ENCODE assay signal across 8 cellular contexts in the genomic region with DNA sequence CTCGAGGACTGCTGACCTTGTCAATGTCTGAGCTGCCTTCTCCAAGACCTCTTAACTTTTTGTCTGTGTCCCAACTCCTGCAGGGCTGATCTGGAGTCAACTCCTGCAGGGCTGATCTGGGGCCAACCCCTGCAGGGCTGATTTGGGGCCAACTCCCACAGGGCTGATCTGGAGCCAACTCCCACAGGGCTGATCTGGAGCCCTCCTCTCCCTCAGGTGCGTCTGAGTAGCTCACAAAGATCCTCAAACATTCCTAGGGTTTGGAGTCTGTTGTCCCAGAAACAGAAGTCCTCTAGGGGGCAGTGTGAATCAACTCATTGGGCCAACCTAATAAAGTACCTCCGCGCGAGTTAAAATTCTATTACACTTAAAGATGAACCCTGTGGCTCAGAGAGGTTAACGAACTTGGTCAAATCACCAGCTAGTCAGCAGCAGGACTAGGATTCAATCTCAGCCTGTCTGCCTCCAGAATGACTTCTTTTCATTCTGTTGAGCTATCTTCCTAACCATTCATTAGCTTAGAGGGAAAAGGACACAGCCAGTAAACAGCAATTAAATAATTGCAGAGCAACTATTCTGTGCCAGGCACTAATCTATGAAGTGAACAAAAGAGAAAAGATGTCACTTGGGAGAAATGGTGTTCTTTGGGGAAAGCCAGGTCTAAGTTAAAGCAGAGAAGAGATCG. TPM values are rescaled to one million over a fixed set of nuclear protein-coding genes. Genes with fewer than 3 reads are reported as not detected.
DNase-seq lines count a peak whose midpoint lies in the region; ATAC-seq and TF ChIP-seq lines count a peak whose summit lies in the region.

No MANE protein-coding gene starts in this region.

- H3K9me3 ChIP-seq in OCI-LY7 (ENCODE audit: low read length) = no peaks in the 10 kb centered on the region
- no peaks in the 10 kb centered on the region for H3K9me3 ChIP-seq in neuronal stem cell (replicated peaks in 1 of 2; ENCODE audit: control insufficient read depth in 2 of 2, insufficient read depth in 1 of 2, low read depth in 1 of 2, low read length in 2 of 2)
- no peaks in the 10 kb centered on the region for H3K9me3 ChIP-seq in upper lobe of left lung

- no peaks in the 10 kb centered on the region for H3K9me2 ChIP-seq in OCI-LY7 (ENCODE audit: insufficient read depth, low read length)

- no peak overlapping the region for H2BK12ac ChIP-seq in neuronal stem cell (ENCODE audit: low read length)

- no peak overlapping the region for H3K9ac ChIP-seq in neuronal stem cell (ENCODE audit: low read depth, low read length, poor library complexity)

- no peaks in the 10 kb centered on the region for H4K20me1 ChIP-seq in OCI-LY7 (ENCODE audit: insufficient read depth, low read length)

- TF ChIP-seq CTCF in OCI-LY7 (conservative IDR thresholded peaks at IDR 0.05; ENCODE audit: low read length) (peak; percentile 95), fibroblast of pulmonary artery (IDR thresholded peaks at IDR 0.05; ENCODE audit: low read length, missing control alignments) (peak; percentile 85), upper lobe of left lung (IDR thresholded peaks at IDR 0.05) (peak; percentile 53 to 76 (median 72))

- H4K91ac ChIP-seq in neuronal stem cell (ENCODE audit: low read depth, low read length, poor library complexity) = no peak overlapping the region

- H3K36me3 ChIP-seq in OCI-LY7 (ENCODE audit: insufficient read depth, low read length) (no peaks in the 10 kb centered on the region), neuronal stem cell (replicated peaks in 1 of 2; ENCODE audit: control insufficient read depth in 2 of 2, insufficient read depth in 2 of 2, low read length in 2 of 2) (no peaks in the 10 kb centered on the region), upper lobe of left lung (no peaks in the 10 kb centered on the region)

- H3K27ac ChIP-seq in OCI-LY7 (ENCODE audit: low read depth, low read length, poor library complexity, severe bottlenecking) (no peak overlapping the region), neuronal stem cell (replicated peaks; ENCODE audit: low read length) (no peak overlapping the region), upper lobe of left lung (no peak overlapping the region)

- no peak for TF ChIP-seq EP300 in upper lobe of left lung (IDR thresholded peaks at IDR 0.05)

- ATAC-seq in upper lobe of left lung (ENCODE audit: low FRiP score in 2 of 2) (peak; percentile 88 to 91), HG03342 (IDR thresholded peaks at IDR 0.05; ENCODE audit: unreplicated experiment) (no peak)

- H2AFZ ChIP-seq in OCI-LY7 (ENCODE audit: low read length) (0 out of 2 replicates have a peak overlapping the region, but pooled peaks have one; percentile 34), neuronal stem cell (ENCODE audit: low read length) (peak overlapping the region; percentile 68)

- H3K18ac ChIP-seq in neuronal stem cell (ENCODE audit: low read length) = no peak overlapping the region

- WGBS in neuronal stem cell (ENCODE audit: extremely low coverage in 2 of 2, insufficient read length in 2 of 2, insufficient replicate concordance in 1 of 2), 2 donors = no CpG with 5 or more reads among the region's 7 CpGs
- WGBS in upper lobe of left lung, 2 donors = 17 to 24% methylated on average over 6 to 7 of the region's 7 CpGs

- H3K4me1 ChIP-seq in OCI-LY7 (ENCODE audit: insufficient read depth, low read length, poor library complexity, severe bottlenecking) (no peaks in the 10 kb centered on the region), neuronal stem cell (ENCODE audit: control insufficient read depth in 2 of 2, insufficient read depth in 1 of 2, low read depth in 1 of 2, low read length in 2 of 2) (no peaks in the 10 kb centered on the region), upper lobe of left lung (peaks cover 0 to 10% (median 0%) of the 10 kb centered on the region in 4 donors)

- H3K79me2 ChIP-seq in OCI-LY7 (ENCODE audit: insufficient read depth, low read depth, low read length) = no peaks in the 10 kb centered on the region

- H3K27me3 ChIP-seq in neuronal stem cell (ENCODE audit: control insufficient read depth in 3 of 3, insufficient read depth in 3 of 3, low read depth in 1 of 3, low read length in 3 of 3) (peaks cover 0 to 32% (median 0%) of the 10 kb centered on the region in 3 experiments), upper lobe of left lung (no peaks in the 10 kb centered on the region)

- no TSS peak for BruUV-seq in OCI-LY7 (replicated peaks; lab: Mats Ljungman, UMichigan)

- peak overlapping the region; percentile 36 for H3K4me2 ChIP-seq in OCI-LY7 (ENCODE audit: low read length)
- no peak overlapping the region for H3K4me2 ChIP-seq in neuronal stem cell (ENCODE audit: insufficient read depth, low read length, poor library complexity, severe bottlenecking)

- H3K4ac ChIP-seq in neuronal stem cell (ENCODE audit: low read length) = no peak overlapping the region

- CTCF ChIA-PET in OCI-LY7 (lab: Charles Lee; ENCODE audit: unreplicated experiment) = interaction anchor here (0.6 to 2.0 kb wide), 8 partner anchors 8 to 197 kb away, joined by 3 to 17 read pairs (median 4); no protein-coding TSS in a partner anchor

- no peak overlapping the region for H2BK15ac ChIP-seq in neuronal stem cell (ENCODE audit: low read length)

- no peak for TF ChIP-seq POLR2A in upper lobe of left lung (IDR thresholded peaks at IDR 0.05)

- no peak overlapping the region for H2BK5ac ChIP-seq in neuronal stem cell (ENCODE audit: low read length)

- DNase-seq in DMS 273 treated with DMSO at 0.1 percent for 48 hours (lab: John Stamatoyannopoulos, UW) (peak; percentile 99), Kasumi-1 (lab: John Stamatoyannopoulos, UW) (peak; percentile 71 to 81), OCI-LY7 (ENCODE audit: low spot score) (peak; percentile 86), activated T-cell treated with anti-CD3 and anti-CD28 coated beads for 48 hours (ENCODE audit: low read depth) (peak; percentile 21), fibroblast of pulmonary artery (ENCODE audit: low read depth) (peak; percentile 79), neuronal stem cell (ENCODE audit: low spot score) (peak; percentile 75), upper lobe of left lung (peak; percentile 1 to 50)

- H3K4me3 ChIP-seq in OCI-LY7 (ENCODE audit: low read depth, low read length, poor library complexity, severe bottlenecking) (no peak overlapping the region), fibroblast of pulmonary artery (replicated peaks; ENCODE audit: low read depth, low read length) (no peak overlapping the region), neuronal stem cell (ENCODE audit: low read length in 2 of 2) (no peak overlapping the region), upper lobe of left lung (no peak overlapping the region)

- H2AK5ac ChIP-seq in neuronal stem cell (ENCODE audit: low read depth, low read length) = no peak overlapping the region

- no peak overlapping the region for H3K14ac ChIP-seq in neuronal stem cell (ENCODE audit: low read length)

- no peaks in the 10 kb centered on the region for H3K79me1 ChIP-seq in neuronal stem cell (ENCODE audit: low read depth, low read length)

- H4K8ac ChIP-seq in neuronal stem cell (ENCODE audit: low read depth, low read length) = no peak overlapping the region

- H2BK120ac ChIP-seq in neuronal stem cell (ENCODE audit: low read depth, low read length) = no peak overlapping the region

- POLR2A ChIA-PET in OCI-LY7 (lab: Charles Lee) = interaction anchor here (0.9 to 1.3 kb wide), 3 partner anchors 191 to 198 kb away, joined by 3 to 6 read pairs (median 4); no protein-coding TSS in a partner anchor

- intact Hi-C loops in OCI-LY7 (cut with micrococcal nuclease; ENCODE audit: unreplicated experiment) = loop anchor here (1.0 to 10.0 kb wide), 5 partner anchors 62 to 291 kb away; no protein-coding TSS in a partner anchor

- no peak overlapping the region for H3K23ac ChIP-seq in neuronal stem cell (ENCODE audit: low read depth, low read length, poor library complexity)

RNA-seq across cellular contexts. Expression of a gene that starts 17.2 kb away (rescaled TPM):
- total RNA-seq in OCI-LY7 (2014; rRNA removed; shearing (Covaris generic)) = 14.8 and 16.9 TPM in 2 replicates
- total RNA-seq in OCI-LY7 (2022) = 18.6 and 22.5 TPM in 2 replicates
- polyA plus RNA-seq in neuronal stem cell (2013, experiment 1 of 2) = 10.9 TPM
- 11.2 TPM for polyA plus RNA-seq in neuronal stem cell (2013, experiment 2 of 2)
- 10 to 100 TPM in 4 of 6 donors, 1 to 10 TPM in 2; 8.9 to 22.3 (median 11.0) TPM for total RNA-seq in upper lobe of left lung

RNA-seq across cellular contexts. Expression of a gene that starts 47.0 kb away (rescaled TPM):
- 49.7 and 55.9 TPM in 2 replicates for total RNA-seq in OCI-LY7 (2014; rRNA removed; shearing (Covaris generic))
- total RNA-seq in OCI-LY7 (2022) (66.5 and 75.4 TPM in 2 replicates), upper lobe of left lung (100 to 1,000 TPM in 3 of 6 donors, 10 to 100 TPM in 3; 35.6 to 190 (median 95.3) TPM)
- 111 TPM for polyA plus RNA-seq in neuronal stem cell (2013, experiment 1 of 2)
- 109 TPM for polyA plus RNA-seq in neuronal stem cell (2013, experiment 2 of 2)

Comparison
In these comparisons a context has a peak if more than half of its experiments do, and no peak if none do; other contexts are left out.
1. DNase-seq: peak in every context shown above with its lines; median percentile 99 in DMS 273 treated with DMSO at 0.1 percent for 48 hours; 86 in OCI-LY7; 79 in fibroblast of pulmonary artery; 76 in Kasumi-1; 75 in neuronal stem cell; 26 in upper lobe of left lung; 21 in activated T-cell treated with anti-CD3 and anti-CD28 coated beads for 48 hours.